ENCODE assay signal across 3 cellular contexts in the genomic region with DNA sequence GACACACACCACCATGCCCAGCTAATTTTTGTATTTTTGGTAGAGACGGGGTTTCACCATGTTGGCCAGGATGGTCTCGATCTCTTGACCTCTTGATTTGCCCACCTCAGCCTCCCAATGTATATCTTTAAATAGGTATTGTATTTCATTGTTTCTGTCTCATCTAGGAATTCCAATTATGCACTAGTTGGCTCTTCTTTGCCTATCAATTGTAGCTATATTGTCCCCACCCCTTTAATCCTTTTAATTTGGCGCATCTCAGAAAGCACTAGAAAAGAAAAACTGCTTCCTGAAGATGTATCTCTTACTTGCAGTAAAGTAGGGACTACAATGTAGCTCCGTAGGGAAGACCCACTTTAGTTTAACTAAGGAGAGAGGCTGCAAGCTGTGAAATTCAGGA.
"Had no signal": no experiment of that assay in that cellular context is flagged by ENCODE, and none has a peak within 500 bp of the region (broad histone marks: within the 10 kb centered on the region; RNA-seq: fewer than 3 reads in every experiment).

No MANE protein-coding gene starts in this region.

- H3K4me3 ChIP-seq: GM12878 had no signal

- DNase-seq: GDM1, GF-D8 had no signal

- ATAC-seq: GM12878 had no signal
